12 cellular contexts compared by ENCODE assay signal in genomic region chr1:27886353-27886679, GRCh38. TPM values are rescaled to one million over a fixed set of nuclear protein-coding genes. Genes with fewer than 3 reads are reported as not detected.
DNase-seq lines count a peak whose midpoint lies in the region; ATAC-seq and TF ChIP-seq lines count a peak whose summit lies in the region.
"Had no signal": no experiment of that assay in that cellular context is flagged by ENCODE, and none has a peak within 500 bp of the region (broad histone marks: within the 10 kb centered on the region; RNA-seq: fewer than 3 reads in every experiment).

No MANE protein-coding gene starts in this region.

- peak overlapping the region; percentile 26 for H3K27ac ChIP-seq in muscle layer of duodenum (ENCODE audit: low read length)
- H3K27ac ChIP-seq: brain microvascular endothelial cell, psoas muscle had no signal

- no peaks in the 10 kb centered on the region for H3K4me1 ChIP-seq in muscle layer of duodenum (ENCODE audit: control insufficient read depth in 1 of 2, insufficient read depth in 2 of 2, low read length in 2 of 2)
- H3K4me1 ChIP-seq: psoas muscle had no signal

- no peak for ATAC-seq in GM21576 (IDR thresholded peaks at IDR 0.05; ENCODE audit: unreplicated experiment)
- ATAC-seq: PC-3 had no signal

- peaks cover 0 to 2% (median 0%) of the 10 kb centered on the region in 3 donors for H3K27me3 Mint-ChIP-seq in CD14-positive monocyte (ENCODE audit: low read depth in 3 of 3)
- no peaks in the 10 kb centered on the region for H3K27me3 Mint-ChIP-seq in activated T-helper 2 cell treated with anti-CD3 and anti-CD28 coated beads, Interferon-gamma antibody, Interleukin-2, Interleukin-4, amounts not matched to agents 10 μg/mL and 5 μg/mL and 100 μg/mL, durations not matched to agents 14 hours and 24 hours and 36 hours (ENCODE audit: low read depth)

- H3K9me3 ChIP-seq in muscle layer of duodenum (ENCODE audit: control insufficient read depth in 1 of 2, low read length in 2 of 2) = no peaks in the 10 kb centered on the region
- H3K9me3 ChIP-seq: psoas muscle had no signal

- H3K36me3 ChIP-seq in muscle layer of duodenum (ENCODE audit: control insufficient read depth in 1 of 2, insufficient read depth in 2 of 2, low read length in 2 of 2) = peaks cover 10 to 19% of the 10 kb centered on the region in 2 donors

- peak overlapping the region; percentile 76 to 80 for H3K4me3 Mint-ChIP-seq in CD14-positive monocyte
- H3K4me3 Mint-ChIP-seq in activated T-helper 2 cell treated with anti-CD3 and anti-CD28 coated beads, Interferon-gamma antibody, Interleukin-2, Interleukin-4, amounts not matched to agents 10 μg/mL and 5 μg/mL and 100 μg/mL, durations not matched to agents 14 hours and 24 hours and 36 hours (ENCODE audit: low read depth) = no peak overlapping the region

- peak overlapping the region; percentile 99 to 100 (median 99) for H3K27ac Mint-ChIP-seq in CD14-positive monocyte
- peak overlapping the region; percentile 82 for H3K27ac Mint-ChIP-seq in activated T-helper 2 cell treated with anti-CD3 and anti-CD28 coated beads, Interferon-gamma antibody, Interleukin-2, Interleukin-4, amounts not matched to agents 10 μg/mL and 5 μg/mL and 100 μg/mL, durations not matched to agents 14 hours and 24 hours and 36 hours

- H3K4me3 ChIP-seq in GM12865 (ENCODE audit: low read depth, low read length) (peak overlapping the region; percentile 2; the same call in 1 of the 2 replicates), muscle layer of duodenum (ENCODE audit: low read depth in 1 of 2, low read length in 2 of 2) (no peak overlapping the region)
- H3K4me3 ChIP-seq: psoas muscle had no signal

- H3K4me1 Mint-ChIP-seq in CD14-positive monocyte = peaks cover 93% of the 10 kb centered on the region
- peaks cover 62% of the 10 kb centered on the region for H3K4me1 Mint-ChIP-seq in activated T-helper 2 cell treated with anti-CD3 and anti-CD28 coated beads, Interferon-gamma antibody, Interleukin-2, Interleukin-4, amounts not matched to agents 10 μg/mL and 5 μg/mL and 100 μg/mL, durations not matched to agents 14 hours and 24 hours and 36 hours (ENCODE audit: low read depth)

- H3K27me3 ChIP-seq in muscle layer of duodenum (ENCODE audit: low read depth, low read length) = no peaks in the 10 kb centered on the region
- H3K27me3 ChIP-seq: brain microvascular endothelial cell had no signal

- no peak for DNase-seq in CD14-positive monocyte (ENCODE audit: low spot score)
- DNase-seq in GM12865 (ENCODE audit: low read depth) = peak; percentile 21
- DNase-seq in activated T-helper 2 cell treated with anti-CD3 and anti-CD28 coated beads, Interferon-gamma antibody, Interleukin-2, Interleukin-4, amounts not matched to agents 10 μg/mL and 5 μg/mL and 100 μg/mL, durations not matched to agents 14 hours and 24 hours and 36 hours (ENCODE audit: low spot score) = no peak
- no peak for DNase-seq in NCI-H510A (lab: John Stamatoyannopoulos, UW)
- no peak for DNase-seq in NCI-H446 (lab: John Stamatoyannopoulos, UW)
- DNase-seq: brain microvascular endothelial cell; hippocampal formation; PC-3; psoas muscle; stimulated activated CD4-positive, alpha-beta T cell treated with anti-CD3 and anti-CD28 coated beads, Interleukin-4, amount 100 ng/mL, for 24 hours had no signal

- H3K36me3 Mint-ChIP-seq in CD14-positive monocyte = peaks cover 79 to 99% of the 10 kb centered on the region in 2 donors
- H3K36me3 Mint-ChIP-seq in activated T-helper 2 cell treated with anti-CD3 and anti-CD28 coated beads, Interferon-gamma antibody, Interleukin-2, Interleukin-4, amounts not matched to agents 10 μg/mL and 5 μg/mL and 100 μg/mL, durations not matched to agents 14 hours and 24 hours and 36 hours (ENCODE audit: low read depth) = peaks cover 85% of the 10 kb centered on the region

- intact Hi-C loops in CD14-positive monocyte (cut with micrococcal nuclease) = no loop called here
- intact Hi-C loops in activated T-helper 2 cell treated with anti-CD3 and anti-CD28 coated beads, Interferon-gamma antibody, Interleukin-2, Interleukin-4, amounts not matched to agents 10 μg/mL and 5 μg/mL and 100 μg/mL, durations not matched to agents 14 hours and 24 hours and 36 hours (cut with micrococcal nuclease) = loop anchor here (2.0 kb wide), 1 partner anchor 14 kb away; the partner anchor contains the start of gene THEMIS2

- TF ChIP-seq CTCF in CD14-positive monocyte (IDR thresholded peaks at IDR 0.05) = no peak
- TF ChIP-seq CTCF in GM12865 (IDR thresholded peaks at IDR 0.05; ENCODE audit: insufficient read depth, low read depth, low read length, missing control alignments) = no peak

- H3K9me3 Mint-ChIP-seq in CD14-positive monocyte = peaks cover 0 to 1% (median 0%) of the 10 kb centered on the region in 7 donors
- H3K9me3 Mint-ChIP-seq in activated T-helper 2 cell treated with anti-CD3 and anti-CD28 coated beads, Interferon-gamma antibody, Interleukin-2, Interleukin-4, amounts not matched to agents 10 μg/mL and 5 μg/mL and 100 μg/mL, durations not matched to agents 14 hours and 24 hours and 36 hours = no peaks in the 10 kb centered on the region

RNA-seq across cellular contexts. Expression of gene THEMIS2, which starts 14.0 kb away (rescaled TPM):
- 100 to 1,000 TPM; 306 to 344 TPM for polyA plus RNA-seq in CD14-positive monocyte
- total RNA-seq in activated T-helper 2 cell treated with anti-CD3 and anti-CD28 coated beads, Interferon-gamma antibody, Interleukin-2, Interleukin-4, amounts not matched to agents 10 μg/mL and 5 μg/mL and 100 μg/mL, durations not matched to agents 14 hours and 24 hours and 36 hours = 25.1 and 29.1 TPM in 2 replicates

RNA-seq across cellular contexts. Expression of gene RPA2, which starts 28.1 kb away (rescaled TPM):
- polyA plus RNA-seq in CD14-positive monocyte = 100 to 1,000 TPM in 1 of 2 donors, 10 to 100 TPM in 1; 67.3 to 106 TPM
- total RNA-seq in activated T-helper 2 cell treated with anti-CD3 and anti-CD28 coated beads, Interferon-gamma antibody, Interleukin-2, Interleukin-4, amounts not matched to agents 10 μg/mL and 5 μg/mL and 100 μg/mL, durations not matched to agents 14 hours and 24 hours and 36 hours = 80.7 and 80.8 TPM in 2 replicates

RNA-seq across cellular contexts. Expression of gene SMPDL3B, which starts 48.5 kb away (rescaled TPM):
- under 1 TPM in 1 of 2 donors, not detected in 1; 0.13 TPM for polyA plus RNA-seq in CD14-positive monocyte
- total RNA-seq in activated T-helper 2 cell treated with anti-CD3 and anti-CD28 coated beads, Interferon-gamma antibody, Interleukin-2, Interleukin-4, amounts not matched to agents 10 μg/mL and 5 μg/mL and 100 μg/mL, durations not matched to agents 14 hours and 24 hours and 36 hours = 0.37 and 0.44 TPM in 2 replicates
- total RNA-seq: psoas muscle had no signal

RNA-seq across cellular contexts. Expression of gene PPP1R8, which starts 55.7 kb away (rescaled TPM):
- polyA plus RNA-seq in CD14-positive monocyte = 10 to 100 TPM; 21.4 to 23.9 TPM
- 67.3 and 71.8 TPM in 2 replicates for total RNA-seq in activated T-helper 2 cell treated with anti-CD3 and anti-CD28 coated beads, Interferon-gamma antibody, Interleukin-2, Interleukin-4, amounts not matched to agents 10 μg/mL and 5 μg/mL and 100 μg/mL, durations not matched to agents 14 hours and 24 hours and 36 hours
